In the genomic region with DNA sequence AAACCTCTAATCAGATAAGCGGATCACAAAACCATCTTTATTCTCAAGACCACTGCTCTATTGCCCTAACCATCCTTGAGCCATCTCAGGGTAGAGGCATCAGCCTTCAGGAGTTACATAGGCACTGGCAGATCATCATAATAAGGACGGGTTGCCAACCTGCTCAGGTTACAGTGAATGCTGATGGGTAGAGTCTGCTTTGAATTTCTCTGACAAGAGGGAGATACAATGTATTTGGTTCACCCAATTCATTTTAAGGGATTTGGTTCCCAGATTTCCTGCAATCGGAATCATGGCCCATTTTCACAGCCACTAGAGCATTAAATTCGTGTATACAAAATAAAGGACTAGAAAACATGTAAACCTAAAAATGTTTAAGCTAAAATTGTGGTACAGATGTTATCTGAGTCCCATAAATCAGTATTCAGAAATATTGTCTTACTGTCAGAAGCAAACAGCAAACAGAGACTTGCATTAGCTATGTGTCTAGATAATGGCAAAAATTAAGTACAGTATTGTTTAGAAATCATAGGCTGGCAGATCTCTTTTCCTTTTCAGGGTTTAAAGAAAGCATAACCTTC, we compare ENCODE assay signal across 12 cellular contexts. TPM values are rescaled to one million over a fixed set of nuclear protein-coding genes. Genes with fewer than 3 reads are reported as not detected.
A peak's percentile ranks its signal among the peaks of the same experiment; 100 is the strongest.
DNase-seq lines count a peak whose midpoint lies in the region; ATAC-seq and TF ChIP-seq lines count a peak whose summit lies in the region.
"Had no signal": no experiment of that assay in that cellular context is flagged by ENCODE, and none has a peak within 500 bp of the region (broad histone marks: within the 10 kb centered on the region; RNA-seq: fewer than 3 reads in every experiment).

No MANE protein-coding gene starts in this region.

- CTCF ChIA-PET in PC-9 (lab: Charles Lee) = interaction anchor here (0.7 to 2.3 kb wide), 10 partner anchors 57 to 402 kb away, joined by 3 to 15 read pairs (median 5); partner anchors contain the start of genes NEDD9 and SMIM13

- no peaks in the 10 kb centered on the region for H3K27me3 Mint-ChIP-seq in endothelial cell (ENCODE audit: unreplicated experiment)

- intact Hi-C loops in heart right ventricle (cut with DNase I) (loop anchor here (1.0 to 10.0 kb wide), 14 partner anchors 82 to 543 kb away; partner anchors contain the start of gene NEDD9 (in 4 of the 10)), left cardiac atrium (cut with DNase I) (loop anchor here (1.0 to 10.0 kb wide), 3 partner anchors 251 to 351 kb away; no protein-coding TSS in a partner anchor), PC-9 (cut with micrococcal nuclease; ENCODE audit: unreplicated experiment) (loop anchor here (1.0 to 2.0 kb wide), 13 partner anchors 61 to 544 kb away; partner anchors contain the start of genes NEDD9 and SMIM13), left lung (cut with DNase I) (loop anchor here in 1 of 2 donors (2.0 kb wide), 1 partner anchor 351 kb away; no protein-coding TSS in a partner anchor), lower leg skin (cut with DNase I; ENCODE audit: low total_unique reads) (loop anchor here (2.0 kb wide), 1 partner anchor 351 kb away; no protein-coding TSS in a partner anchor)

- H3K36me3 Mint-ChIP-seq in endothelial cell (ENCODE audit: low read depth, unreplicated experiment) = no peaks in the 10 kb centered on the region
- H3K36me3 Mint-ChIP-seq: activated naive CD4-positive, alpha-beta T cell treated with anti-CD3 and anti-CD28 coated beads, Interleukin-2, amount 50 U/mL, for 72 hours had no signal

- H3K27me3 ChIP-seq in heart right ventricle (no peaks in the 10 kb centered on the region), PC-9 (ENCODE audit: insufficient read depth, low read depth) (no peaks in the 10 kb centered on the region), left lung (no peaks in the 10 kb centered on the region)
- H3K27me3 ChIP-seq: uterus had no signal

- H3K4me2 ChIP-seq in PC-9 = peak overlapping the region; percentile 68

- ATAC-seq in heart right ventricle (peak in 1 of 8 donors; percentile 6), left cardiac atrium (no peak), left lung (peak; percentile 9), HG02870 (IDR thresholded peaks at IDR 0.05; ENCODE audit: unreplicated experiment) (no peak)

- no peaks in the 10 kb centered on the region; the same call in 1 of the 2 replicates for H3F3A ChIP-seq in PC-9 (ENCODE audit: insufficient read depth, low read depth)

- H3K27ac Mint-ChIP-seq in endothelial cell (ENCODE audit: unreplicated experiment) = no peak overlapping the region
- H3K27ac Mint-ChIP-seq: activated naive CD4-positive, alpha-beta T cell treated with anti-CD3 and anti-CD28 coated beads, Interleukin-2, amount 50 U/mL, for 72 hours; T-helper 1 cell treated with Interleukin-12 subunit alpha and Interleukin-12 subunit beta and Interleukin-4 antibody, amounts not matched to agents 30 μg/mL and 1 μg/mL, for 36 hours had no signal

- H3K27ac ChIP-seq in heart right ventricle = peak overlapping the region in 6 of 10 donors; percentile 32 to 73 (median 44)
- peak overlapping the region; percentile 49 for H3K27ac ChIP-seq in PC-9
- peak overlapping the region in 1 of 2 donors; percentile 59 for H3K27ac ChIP-seq in left lung
- H3K27ac ChIP-seq: coronary artery had no signal

- H3K4me3 Mint-ChIP-seq in endothelial cell (ENCODE audit: unreplicated experiment) = no peak overlapping the region
- H3K4me3 Mint-ChIP-seq: T-helper 1 cell treated with Interleukin-12 subunit alpha and Interleukin-12 subunit beta and Interleukin-4 antibody, amounts not matched to agents 30 μg/mL and 1 μg/mL, for 36 hours had no signal

- no peak overlapping the region for H3K4me3 ChIP-seq in heart right ventricle
- H3K4me3 ChIP-seq in PC-9 = no peak overlapping the region
- H3K4me3 ChIP-seq in left lung = no peak overlapping the region
- no peak overlapping the region for H3K4me3 ChIP-seq in lower leg skin (ENCODE audit: low read depth, poor library complexity, severe bottlenecking)
- H3K4me3 ChIP-seq: coronary artery, uterus had no signal

- DNase-seq in heart right ventricle = no peak
- DNase-seq in left cardiac atrium = no peak
- DNase-seq in PC-9 = no peak
- DNase-seq in left lung = no peak
- no peak for DNase-seq in endothelial cell (ENCODE audit: low spot score)
- DNase-seq in lower leg skin (ENCODE audit: low spot score in 2 of 2) = no peak
- no peak for DNase-seq in GOT3 (lab: John Stamatoyannopoulos, UW)

- no peak for TF ChIP-seq POLR2A in lower leg skin (IDR thresholded peaks at IDR 0.05)

- H3K9me3 ChIP-seq in heart right ventricle (peaks cover 0 to 5% (median 0%) of the 10 kb centered on the region in 11 donors), PC-9 (ENCODE audit: insufficient read depth, low read depth) (no peaks in the 10 kb centered on the region), left lung (no peaks in the 10 kb centered on the region)
- H3K9me3 ChIP-seq: uterus had no signal

- WGBS in heart right ventricle, 2 donors = 73 to 76% methylated on average over 4 of the region's 4 CpGs
- 59 to 62% methylated on average over 4 of the region's 4 CpGs for WGBS in lower leg skin, 2 donors

- no peaks in the 10 kb centered on the region for H3K9me3 Mint-ChIP-seq in endothelial cell (ENCODE audit: unreplicated experiment)
- H3K9me3 Mint-ChIP-seq: activated naive CD4-positive, alpha-beta T cell treated with anti-CD3 and anti-CD28 coated beads, Interleukin-2, amount 50 U/mL, for 72 hours; T-helper 1 cell treated with Interleukin-12 subunit alpha and Interleukin-12 subunit beta and Interleukin-4 antibody, amounts not matched to agents 30 μg/mL and 1 μg/mL, for 36 hours had no signal

- POLR2A ChIA-PET in PC-9 (lab: Charles Lee; ENCODE audit: unreplicated experiment) = interaction anchor here (0.5 to 1.0 kb wide), 4 partner anchors 72 to 402 kb away, joined by 4 to 12 read pairs (median 6); partner anchors contain the start of gene SMIM13

- H3K79me2 ChIP-seq in PC-9 (ENCODE audit: low read depth) = no peaks in the 10 kb centered on the region

- BruUV-seq in PC-9 (replicated peaks; lab: Mats Ljungman, UMichigan) = no TSS peak

- TF ChIP-seq CTCF in heart right ventricle (IDR thresholded peaks at IDR 0.05) (no peak), PC-9 (conservative IDR thresholded peaks at IDR 0.05) (no peak), left lung (IDR thresholded peaks at IDR 0.05) (no peak), endothelial cell (IDR thresholded peaks at IDR 0.05; ENCODE audit: unreplicated experiment) (no peak), lower leg skin (IDR thresholded peaks at IDR 0.05) (no peak)

- no peaks in the 10 kb centered on the region for H4K20me1 ChIP-seq in PC-9 (ENCODE audit: insufficient read depth)

- peaks cover 5% of the 10 kb centered on the region for H3K4me1 Mint-ChIP-seq in endothelial cell (ENCODE audit: unreplicated experiment)

- peaks cover 0 to 32% (median 10%) of the 10 kb centered on the region in 9 donors for H3K4me1 ChIP-seq in heart right ventricle
- peaks cover 12% of the 10 kb centered on the region for H3K4me1 ChIP-seq in PC-9 (replicated peaks; ENCODE audit: insufficient read depth)
- H3K4me1 ChIP-seq in left lung = peaks cover 0 to 44% of the 10 kb centered on the region in 2 donors
- H3K4me1 ChIP-seq: uterus had no signal

- peak overlapping the region; percentile 63; the same call in 1 of the 2 replicates for H2AFZ ChIP-seq in PC-9

- no peaks in the 10 kb centered on the region for H3K36me3 ChIP-seq in heart right ventricle
- H3K36me3 ChIP-seq in PC-9 (ENCODE audit: low read depth) = no peaks in the 10 kb centered on the region
- no peaks in the 10 kb centered on the region for H3K36me3 ChIP-seq in left lung
- H3K36me3 ChIP-seq: uterus had no signal

- H3K9me2 ChIP-seq in PC-9 (ENCODE audit: insufficient read depth) = no peaks in the 10 kb centered on the region

RNA-seq across cellular contexts. Expression of gene TMEM170B, which starts 41.9 kb away (rescaled TPM):
- total RNA-seq in heart right ventricle (1 to 10 TPM; 3.3 to 5.3 (median 4.3) TPM), left cardiac atrium (1 to 10 TPM; 5.6 to 5.7 TPM), PC-9 (2021) (3.5 and 3.9 TPM in 2 replicates), left lung (10 to 100 TPM in 1 of 2 donors, 1 to 10 TPM in 1; 5.4 to 10.1 TPM), endothelial cell (ENCODE audit: unreplicated experiment) (5.0 TPM), lower leg skin (1 to 10 TPM in 2 of 4 donors, under 1 TPM in 2; 0.34 to 2.1 (median 1.3) TPM)
- polyA plus RNA-seq in heart right ventricle = 1 to 10 TPM; 1.3 TPM
